ENCODE assay signal across 7 cellular contexts in genomic region chr18:48222118-48222517, GRCh38.
DNase-seq lines count a peak whose midpoint lies in the region; ATAC-seq and TF ChIP-seq lines count a peak whose summit lies in the region.

No MANE protein-coding gene starts in this region.

- 25 to 26% methylated on average over 4 of the region's 4 CpGs for WGBS in thyroid gland, 2 donors

- no peak for TF ChIP-seq POLR2A in erythroblast (IDR thresholded peaks at IDR 0.05; ENCODE audit: low read length)
- no peak for TF ChIP-seq POLR2A in thyroid gland (IDR thresholded peaks at IDR 0.05)

- H3K27me3 ChIP-seq in HL-60 (ENCODE audit: insufficient read depth, poor library complexity, severe bottlenecking) (no peaks in the 10 kb centered on the region), thyroid gland (no peaks in the 10 kb centered on the region)

- peaks cover 24 to 35% of the 10 kb centered on the region in 2 donors for H3K4me1 ChIP-seq in thyroid gland

- intact Hi-C loops in thyroid gland (cut with DNase I) = loop anchor here (10.0 kb wide), 1 partner anchor 187 kb away; no protein-coding TSS in a partner anchor

- ATAC-seq in GM18909 (IDR thresholded peaks at IDR 0.05; ENCODE audit: poor library complexity, unreplicated experiment) (peak; percentile 56), GM18502 (IDR thresholded peaks at IDR 0.05; ENCODE audit: poor library complexity, unreplicated experiment) (no peak)

- no peaks in the 10 kb centered on the region for H3K9me3 ChIP-seq in thyroid gland

- H3K4me3 ChIP-seq in HL-60 (replicated peaks; ENCODE audit: insufficient read depth, low read length) (no peak overlapping the region), thyroid gland (replicated peaks in 1 of 3) (no peak overlapping the region)

- no peaks in the 10 kb centered on the region for H3K36me3 ChIP-seq in thyroid gland

- no peak overlapping the region for H3K27ac ChIP-seq in HL-60 (replicated peaks)
- peak overlapping the region in 1 of 3 donors; percentile 27 for H3K27ac ChIP-seq in thyroid gland

- DNase-seq in HL-60 (ENCODE audit: low read depth in 1 of 2, low spot score in 1 of 2) (peak; percentile 58 to 87), NCI-H748 (lab: John Stamatoyannopoulos, UW; ENCODE audit: unreplicated experiment) (peak; percentile 98), erythroblast (lab: John Stamatoyannopoulos, UW) (peak; percentile 36 to 64), thyroid gland (peak; percentile 89 to 90), epidermal melanocyte (ENCODE audit: insufficient read length, low spot score) (no peak)

- no peak for TF ChIP-seq CTCF in HL-60 (IDR thresholded peaks at IDR 0.05; ENCODE audit: insufficient read depth, low read length)
- no peak for TF ChIP-seq CTCF in thyroid gland (IDR thresholded peaks at IDR 0.05)
